Comparison of ENCODE assay signal across 11 cellular contexts in genomic region chr2:153872311-153873061, GRCh38. TPM values are rescaled to one million over a fixed set of nuclear protein-coding genes. Genes with fewer than 3 reads are reported as not detected.
DNase-seq lines count a peak whose midpoint lies in the region; ATAC-seq and TF ChIP-seq lines count a peak whose summit lies in the region.
"Had no signal": no experiment of that assay in that cellular context is flagged by ENCODE, and none has a peak within 500 bp of the region (broad histone marks: within the 10 kb centered on the region; RNA-seq: fewer than 3 reads in every experiment).

No MANE protein-coding gene starts in this region.

- H3K27ac ChIP-seq in SK-N-SH (ENCODE audit: low read depth in 2 of 2, low read length in 1 of 2): peak overlapping the region in 1 of 2 experiments; percentile 86; a peak in 2 of 4 replicates
- no peak overlapping the region for H3K27ac ChIP-seq in suprapubic skin

- ATAC-seq in SK-N-SH treated with all-trans-retinoic acid at 6 μM for 48 hours: no peak; the same call in 1 of the 3 replicates
- ATAC-seq: activated CD4-positive, CD25-positive, alpha-beta regulatory T cell treated with anti-CD3 and anti-CD28 coated beads, Interleukin-2, amount 50 U/mL, for 24 hours; GM12878; K562 had no signal

- WGBS in SK-N-SH (ENCODE audit: low lambda C conversion rate): 3% methylated on average over 17 of the region's 56 CpGs
- 3% methylated on average over 20 of the region's 56 CpGs for WGBS in suprapubic skin

- H3K9ac ChIP-seq in SK-N-SH (no peak overlapping the region), adipocyte (ENCODE audit: low read length) (peak overlapping the region; percentile 73)

- peaks cover 34% of the 10 kb centered on the region for H3K27me3 Mint-ChIP-seq in activated naive CD4-positive, alpha-beta T cell treated with anti-CD3 and anti-CD28 coated beads, Interleukin-2, amount 10 ng/mL, durations not matched to agents 7 days and 5 days

- DNase-seq in SK-N-SH (peak; percentile 49), adipocyte (ENCODE audit: low read depth) (no peak), left kidney (ENCODE audit: low read depth, low spot score) (peak; percentile 25), suprapubic skin (ENCODE audit: low spot score in 2 of 2) (no peak), 8988T (no peak), activated T-cell treated with anti-CD3 and anti-CD28 coated beads for 4 hours (no peak)
- no peak for DNase-seq in activated naive CD4-positive, alpha-beta T cell treated with anti-CD3 and anti-CD28 coated beads, Interleukin-2, amount 10 ng/mL, durations not matched to agents 7 days and 5 days

- CTCF ChIA-PET in SK-N-SH (lab: Yijun Ruan, JAX): interaction anchor here (0.9 to 3.3 kb wide), 6 partner anchors 12 to 503 kb away, joined by 3 to 25 read pairs (median 4); no protein-coding TSS in a partner anchor
- CTCF ChIA-PET in activated naive CD4-positive, alpha-beta T cell treated with anti-CD3 and anti-CD28 coated beads, Interleukin-2, amount 10 ng/mL, durations not matched to agents 7 days and 5 days (lab: Charles Lee): no interaction called here

- H3K9me3 Mint-ChIP-seq in activated naive CD4-positive, alpha-beta T cell treated with anti-CD3 and anti-CD28 coated beads, Interleukin-2, amount 10 ng/mL, durations not matched to agents 7 days and 5 days: no peaks in the 10 kb centered on the region

- TF ChIP-seq RAD21 in SK-N-SH (IDR thresholded peaks at IDR 0.05; ENCODE audit: low read length): no peak

- no peaks in the 10 kb centered on the region for H3K9me3 ChIP-seq in SK-N-SH
- no peaks in the 10 kb centered on the region for H3K9me3 ChIP-seq in adipocyte (ENCODE audit: control insufficient read depth, low read length)
- H3K9me3 ChIP-seq in suprapubic skin: no peaks in the 10 kb centered on the region

- H3K36me3 ChIP-seq in SK-N-SH (replicated peaks in 1 of 2; ENCODE audit: control insufficient read depth in 1 of 2, insufficient read depth in 2 of 2, low read length in 1 of 2) (no peaks in the 10 kb centered on the region), adipocyte (ENCODE audit: control insufficient read depth, insufficient read depth, low read length, severe bottlenecking) (no peaks in the 10 kb centered on the region), suprapubic skin (no peaks in the 10 kb centered on the region)

- H3K4me3 Mint-ChIP-seq in activated naive CD4-positive, alpha-beta T cell treated with anti-CD3 and anti-CD28 coated beads, Interleukin-2, amount 10 ng/mL, durations not matched to agents 7 days and 5 days: no peak overlapping the region

- H3K4me1 ChIP-seq in SK-N-SH (ENCODE audit: control insufficient read depth in 1 of 2, insufficient read depth in 2 of 2, low read depth in 1 of 2, low read length in 1 of 2) (peaks cover 0 to 7% of the 10 kb centered on the region in 2 experiments; a peak in 2 of 4 replicates), adipocyte (ENCODE audit: control insufficient read depth, insufficient read depth, low read length) (peaks cover 11% of the 10 kb centered on the region), suprapubic skin (peaks cover 11% of the 10 kb centered on the region)

- peaks cover 24% of the 10 kb centered on the region; the same call in 1 of the 2 replicates for H3K27me3 ChIP-seq in SK-N-SH (ENCODE audit: insufficient read depth)
- H3K27me3 ChIP-seq in adipocyte (replicated peaks; ENCODE audit: control insufficient read depth, insufficient read depth, low read length): peaks cover 11% of the 10 kb centered on the region
- peaks cover 35% of the 10 kb centered on the region for H3K27me3 ChIP-seq in suprapubic skin

- peak overlapping the region; percentile 12 to 57; a peak in 2 of 4 replicates for H3K4me3 ChIP-seq in SK-N-SH (ENCODE audit: low read depth in 2 of 2, low read length in 1 of 2)
- peak overlapping the region; percentile 86 for H3K4me3 ChIP-seq in adipocyte (ENCODE audit: low read length)
- H3K4me3 ChIP-seq in suprapubic skin: peak overlapping the region; percentile 46
- H3K4me3 ChIP-seq: GM12878, K562 had no signal

- no peak overlapping the region for H2AFZ ChIP-seq in SK-N-SH (ENCODE audit: low read depth)

- peaks cover 3% of the 10 kb centered on the region for H3K4me1 Mint-ChIP-seq in activated naive CD4-positive, alpha-beta T cell treated with anti-CD3 and anti-CD28 coated beads, Interleukin-2, amount 10 ng/mL, durations not matched to agents 7 days and 5 days

- TF ChIP-seq POLR2A in suprapubic skin (IDR thresholded peaks at IDR 0.05): no peak

- no peak for TF ChIP-seq EP300 in SK-N-SH (IDR thresholded peaks at IDR 0.05; ENCODE audit: borderline replicate concordance in 1 of 2, low read depth in 1 of 2, low read length in 1 of 2)
- TF ChIP-seq EP300 in suprapubic skin (IDR thresholded peaks at IDR 0.05): no peak

- H3K79me2 ChIP-seq in SK-N-SH (ENCODE audit: insufficient read depth): no peaks in the 10 kb centered on the region

- H4K20me1 ChIP-seq in SK-N-SH (ENCODE audit: insufficient read depth): no peaks in the 10 kb centered on the region

- H3K9me2 ChIP-seq in SK-N-SH: no peaks in the 10 kb centered on the region

- POLR2A ChIA-PET in SK-N-SH (lab: Yijun Ruan, JAX): interaction anchor here (0.9 to 1.5 kb wide), 5 partner anchors 18 to 503 kb away, joined by 3 to 6 read pairs (median 4); no protein-coding TSS in a partner anchor

- no peaks in the 10 kb centered on the region for H3F3A ChIP-seq in SK-N-SH (replicated peaks; ENCODE audit: insufficient read depth)

- H3K36me3 Mint-ChIP-seq in activated naive CD4-positive, alpha-beta T cell treated with anti-CD3 and anti-CD28 coated beads, Interleukin-2, amount 10 ng/mL, durations not matched to agents 7 days and 5 days: no peaks in the 10 kb centered on the region

- no peak overlapping the region for H3K27ac Mint-ChIP-seq in activated naive CD4-positive, alpha-beta T cell treated with anti-CD3 and anti-CD28 coated beads, Interleukin-2, amount 10 ng/mL, durations not matched to agents 7 days and 5 days

- peak overlapping the region; percentile 63; the same call in 1 of the 2 replicates for H3K4me2 ChIP-seq in SK-N-SH

- no peak for TF ChIP-seq CTCF in SK-N-SH (IDR thresholded peaks at IDR 0.05)
- TF ChIP-seq CTCF in suprapubic skin (IDR thresholded peaks at IDR 0.05): no peak

TF ChIP-seq in SK-N-SH, 30 proteins besides CTCF, POLR2A, EP300 and RAD21 (continues in another document):
- TF ChIP-seq NRF1 (IDR thresholded peaks at IDR 0.05; ENCODE audit: low read depth, low read length) (no peak), IRF3 (IDR thresholded peaks at IDR 0.05; ENCODE audit: low read depth, low read length) (no peak), RXRA (IDR thresholded peaks at IDR 0.05; ENCODE audit: borderline replicate concordance, low read depth) (no peak), NFIC (IDR thresholded peaks at IDR 0.05; ENCODE audit: borderline replicate concordance) (no peak), CHD2 (IDR thresholded peaks at IDR 0.05; ENCODE audit: low read length, partially characterized antibody) (no peak), RCOR1 (IDR thresholded peaks at IDR 0.05; ENCODE audit: low read length) (no peak), GABPA (IDR thresholded peaks at IDR 0.05; ENCODE audit: low read depth) (no peak), FOXJ3 (CRISPR knock-in tag; IDR thresholded peaks at IDR 0.05) (no peak), GATA2 (CRISPR knock-in tag; IDR thresholded peaks at IDR 0.05) (no peak)

TF ChIP-seq in SK-N-SH treated with all-trans-retinoic acid at 6 μM for 48 hours, 23 proteins besides CTCF, POLR2A, EP300 and RAD21:
- no peak for TF ChIP-seq CSDC2 (CRISPR knock-in tag; IDR thresholded peaks at IDR 0.05)
- TF ChIP-seq ZNF8 (CRISPR knock-in tag; IDR thresholded peaks at IDR 0.05): no peak
- no peak for TF ChIP-seq GLIS3 (CRISPR knock-in tag; IDR thresholded peaks at IDR 0.05)
- no peak for TF ChIP-seq ZNF70 (CRISPR knock-in tag; IDR thresholded peaks at IDR 0.05)

RNA-seq across cellular contexts. Expression of gene GALNT13, which starts 0.8 kb away (rescaled TPM):
- polyA plus RNA-seq in SK-N-SH (2012; rRNA removed): 0.33 and 0.86 TPM in 2 replicates
- 1.6 and 1.8 TPM in 2 replicates for polyA plus RNA-seq in SK-N-SH (2012; cell fraction: cytosol; rRNA removed)
- 0.26 and 0.32 TPM in 2 replicates for polyA plus RNA-seq in SK-N-SH (2012; cell fraction: nucleus; rRNA removed)
- under 1 TPM; 0.19 to 0.97 (median 0.54) TPM for total RNA-seq in suprapubic skin
- total RNA-seq: GM12878, K562 had no signal
- polyA plus RNA-seq: K562 had no signal

Comparison
In these comparisons a context has a peak if more than half of its experiments do, and no peak if none do; other contexts are left out.
1. DNase-seq: peak in SK-N-SH (single experiment) and left kidney (single experiment); none in adipocyte (single experiment), suprapubic skin (0 of 2), activated naive CD4-positive, alpha-beta T cell treated with anti-CD3 and anti-CD28 coated beads, Interleukin-2, amount 10 ng/mL, durations not matched to agents 7 days and 5 days (single experiment), 8988T (single experiment) and activated T-cell treated with anti-CD3 and anti-CD28 coated beads for 4 hours (single experiment).
2. H3K4me3 ChIP-seq: peak in every context shown above with its lines; median percentile 86 in adipocyte; 46 in suprapubic skin; 34 in SK-N-SH.